In the genomic region with DNA sequence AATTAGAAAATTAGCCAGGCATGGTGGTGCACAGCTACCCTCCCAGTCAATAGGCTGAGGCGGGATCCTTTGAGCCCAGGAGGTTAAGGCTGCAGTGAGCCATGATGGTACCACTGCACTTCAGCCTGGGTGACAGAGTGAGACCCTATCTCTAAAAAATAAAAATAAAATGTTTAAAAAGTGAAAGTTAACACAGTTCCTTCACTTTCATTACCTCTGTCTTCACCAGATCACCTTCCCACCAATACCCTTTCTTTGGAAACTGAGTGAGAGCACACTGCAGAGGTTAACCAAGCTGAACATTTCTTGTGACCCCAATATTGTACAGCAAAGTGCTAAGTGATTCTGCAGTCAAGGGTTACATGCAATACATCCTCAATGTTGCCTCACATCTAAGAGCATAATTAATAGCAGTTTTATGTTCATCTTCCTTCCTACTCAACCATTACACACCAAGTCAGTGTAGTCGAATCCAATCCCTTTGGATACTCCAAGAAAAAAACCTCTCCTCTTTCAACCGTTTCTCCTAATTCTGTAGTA, we compare ENCODE assay signal across 17 cellular contexts. TPM values are rescaled to one million over a fixed set of nuclear protein-coding genes. Genes with fewer than 3 reads are reported as not detected.
A peak's percentile ranks its signal among the peaks of the same experiment; 100 is the strongest.
DNase-seq lines count a peak whose midpoint lies in the region; ATAC-seq, FAIRE-seq and TF ChIP-seq lines count a peak whose summit lies in the region.
"Had no signal": no experiment of that assay in that cellular context is flagged by ENCODE, and none has a peak within 500 bp of the region (broad histone marks: within the 10 kb centered on the region; RNA-seq: fewer than 3 reads in every experiment).

No MANE protein-coding gene starts in this region.

- H3K79me1 ChIP-seq in neuronal stem cell (ENCODE audit: low read depth, low read length) = no peaks in the 10 kb centered on the region

- TF ChIP-seq CTCF in spleen (IDR thresholded peaks at IDR 0.05 in 8 of 11, conservative IDR thresholded peaks at IDR 0.05 in 3 of 11) = no peak

- H3K4ac ChIP-seq in neuronal stem cell (ENCODE audit: low read length) = no peak overlapping the region

- no peak overlapping the region for H3K9ac ChIP-seq in neuronal stem cell (ENCODE audit: low read depth, low read length, poor library complexity)

- peak overlapping the region; percentile 70 for H3K4me3 Mint-ChIP-seq in T-helper 1 cell treated with Interleukin-12 subunit alpha and Interleukin-12 subunit beta and Interleukin-4 antibody, amounts not matched to agents 30 μg/mL and 1 μg/mL, for 36 hours
- H3K4me3 Mint-ChIP-seq in T-helper 17 cell (peak overlapping the region; percentile 0), immature natural killer cell (peak overlapping the region; percentile 83 to 91 (median 88))

- H3K36me3 Mint-ChIP-seq in T-helper 1 cell treated with Interleukin-12 subunit alpha and Interleukin-12 subunit beta and Interleukin-4 antibody, amounts not matched to agents 30 μg/mL and 1 μg/mL, for 36 hours (ENCODE audit: low read depth) = peaks cover 1% of the 10 kb centered on the region
- H3K36me3 Mint-ChIP-seq in T-helper 17 cell (ENCODE audit: low read depth) = peaks cover 3% of the 10 kb centered on the region
- no peaks in the 10 kb centered on the region for H3K36me3 Mint-ChIP-seq in immature natural killer cell

- no peak overlapping the region for H3K23ac ChIP-seq in neuronal stem cell (ENCODE audit: low read depth, low read length, poor library complexity)

- H4K8ac ChIP-seq in neuronal stem cell (ENCODE audit: low read depth, low read length) = no peak overlapping the region

- no peak overlapping the region for H2BK12ac ChIP-seq in neuronal stem cell (ENCODE audit: low read length)

- H2AFZ ChIP-seq in neuronal stem cell (ENCODE audit: low read length) = no peak overlapping the region

- H2AK5ac ChIP-seq in neuronal stem cell (ENCODE audit: low read depth, low read length) = no peak overlapping the region

- peaks cover 42% of the 10 kb centered on the region for H3K27me3 Mint-ChIP-seq in T-helper 1 cell treated with Interleukin-12 subunit alpha and Interleukin-12 subunit beta and Interleukin-4 antibody, amounts not matched to agents 30 μg/mL and 1 μg/mL, for 36 hours (ENCODE audit: low read depth)
- peaks cover 16% of the 10 kb centered on the region for H3K27me3 Mint-ChIP-seq in T-helper 17 cell
- H3K27me3 Mint-ChIP-seq in immature natural killer cell (ENCODE audit: low read depth in 3 of 3) = peaks cover 7 to 14% (median 7%) of the 10 kb centered on the region in 3 donors

- H3K27ac ChIP-seq in spleen = peak overlapping the region in 5 of 8 donors; percentile 89 to 95 (median 92)
- H3K27ac ChIP-seq in neuronal stem cell (replicated peaks; ENCODE audit: low read length) = no peak overlapping the region

- H2BK5ac ChIP-seq in neuronal stem cell (ENCODE audit: low read length) = no peak overlapping the region

- H3K36me3 ChIP-seq in spleen (no peaks in the 10 kb centered on the region), neuronal stem cell (replicated peaks in 1 of 2; ENCODE audit: control insufficient read depth in 2 of 2, insufficient read depth in 2 of 2, low read length in 2 of 2) (no peaks in the 10 kb centered on the region)
- H3K36me3 ChIP-seq: sigmoid colon, transverse colon had no signal

- 56 to 72% (median 57%) methylated on average over 3 of the region's 3 CpGs for WGBS in spleen, 5 donors
- no CpG with 5 or more reads among the region's 3 CpGs for WGBS in neuronal stem cell (ENCODE audit: extremely low coverage in 2 of 2, insufficient read length in 2 of 2, insufficient replicate concordance in 1 of 2), 2 donors

- H4K91ac ChIP-seq in neuronal stem cell (ENCODE audit: low read depth, low read length, poor library complexity) = no peak overlapping the region

- DNase-seq in T-helper 1 cell = no peak
- no peak for DNase-seq in T-helper 17 cell
- DNase-seq in immature natural killer cell = peak in 1 of 3 donors; percentile 12
- DNase-seq in spleen = no peak
- DNase-seq in frontal cortex (ENCODE audit: low spot score in 2 of 2) = no peak
- DNase-seq in NCI-H128 (lab: John Stamatoyannopoulos, UW; ENCODE audit: unreplicated experiment) = no peak
- no peak for DNase-seq in neuronal stem cell (ENCODE audit: low spot score)
- DNase-seq: activated CD8-positive, alpha-beta T cell treated with anti-CD3 and anti-CD28 coated beads for 36 hours; cortex of kidney; NCI-H1417; NCI-H524 treated with DMSO at 0.1 percent for 48 hours; RPMI8226; sigmoid colon; transverse colon had no signal

- intact Hi-C loops in spleen (cut with DNase I; ENCODE audit: low total_unique reads) = no loop called here

- H3K9me3 Mint-ChIP-seq in T-helper 1 cell treated with Interleukin-12 subunit alpha and Interleukin-12 subunit beta and Interleukin-4 antibody, amounts not matched to agents 30 μg/mL and 1 μg/mL, for 36 hours = no peaks in the 10 kb centered on the region
- H3K9me3 Mint-ChIP-seq in immature natural killer cell = no peaks in the 10 kb centered on the region
- H3K9me3 Mint-ChIP-seq: activated CD8-positive, alpha-beta T cell treated with anti-CD3 and anti-CD28 coated beads for 36 hours had no signal

- ATAC-seq in T-helper 17 cell = no peak
- ATAC-seq: activated CD8-positive, alpha-beta T cell treated with anti-CD3 and anti-CD28 coated beads for 36 hours had no signal

- H2BK15ac ChIP-seq in neuronal stem cell (ENCODE audit: low read length) = no peak overlapping the region

- H3K9me3 ChIP-seq in T-helper 17 cell (ENCODE audit: control insufficient read depth, low read length, poor library complexity, severe bottlenecking) (no peaks in the 10 kb centered on the region), spleen (no peaks in the 10 kb centered on the region), neuronal stem cell (replicated peaks in 1 of 2; ENCODE audit: control insufficient read depth in 2 of 2, insufficient read depth in 1 of 2, low read depth in 1 of 2, low read length in 2 of 2) (peaks cover 0 to 5% of the 10 kb centered on the region in 2 donors)
- H3K9me3 ChIP-seq: sigmoid colon, transverse colon had no signal

- H3K14ac ChIP-seq in neuronal stem cell (ENCODE audit: low read length) = no peak overlapping the region

- peaks cover 0 to 50% (median 26%) of the 10 kb centered on the region in 6 donors for H3K4me1 ChIP-seq in spleen
- H3K4me1 ChIP-seq in neuronal stem cell (ENCODE audit: control insufficient read depth in 2 of 2, insufficient read depth in 1 of 2, low read depth in 1 of 2, low read length in 2 of 2) = no peaks in the 10 kb centered on the region

- H3K4me3 ChIP-seq in spleen (peak overlapping the region in 2 of 8 donors; percentile 1 to 89), neuronal stem cell (ENCODE audit: low read length in 2 of 2) (no peak overlapping the region)

- no peak overlapping the region for H3K18ac ChIP-seq in neuronal stem cell (ENCODE audit: low read length)

- no peak for TF ChIP-seq POLR2A in spleen (IDR thresholded peaks at IDR 0.05)

- no peak overlapping the region for H3K4me2 ChIP-seq in neuronal stem cell (ENCODE audit: insufficient read depth, low read length, poor library complexity, severe bottlenecking)

- peaks cover 0 to 19% (median 0%) of the 10 kb centered on the region in 7 donors for H3K27me3 ChIP-seq in spleen (replicated peaks in 1 of 7)
- H3K27me3 ChIP-seq in neuronal stem cell (ENCODE audit: control insufficient read depth in 3 of 3, insufficient read depth in 3 of 3, low read depth in 1 of 3, low read length in 3 of 3) = peaks cover 13 to 62% (median 33%) of the 10 kb centered on the region in 3 experiments
- H3K27me3 ChIP-seq: sigmoid colon, transverse colon had no signal

- H2BK120ac ChIP-seq in neuronal stem cell (ENCODE audit: low read depth, low read length) = no peak overlapping the region

- peaks cover 12% of the 10 kb centered on the region for H3K4me1 Mint-ChIP-seq in T-helper 1 cell treated with Interleukin-12 subunit alpha and Interleukin-12 subunit beta and Interleukin-4 antibody, amounts not matched to agents 30 μg/mL and 1 μg/mL, for 36 hours (ENCODE audit: low read depth)
- H3K4me1 Mint-ChIP-seq in T-helper 17 cell = no peaks in the 10 kb centered on the region
- peaks cover 38 to 43% of the 10 kb centered on the region in 2 donors for H3K4me1 Mint-ChIP-seq in immature natural killer cell

- H3K27ac Mint-ChIP-seq in T-helper 1 cell treated with Interleukin-12 subunit alpha and Interleukin-12 subunit beta and Interleukin-4 antibody, amounts not matched to agents 30 μg/mL and 1 μg/mL, for 36 hours = no peak overlapping the region
- H3K27ac Mint-ChIP-seq in T-helper 17 cell (no peak overlapping the region), immature natural killer cell (peak overlapping the region; percentile 80 to 92 (median 88))
- H3K27ac Mint-ChIP-seq: activated CD8-positive, alpha-beta T cell treated with anti-CD3 and anti-CD28 coated beads for 36 hours had no signal

- FAIRE-seq in frontal cortex (lab: Jason Lieb, UNC) = no peak
- FAIRE-seq: A204.1, HTR-8/SVneo had no signal

RNA-seq across cellular contexts. Expression of a gene that starts 1.7 kb away (rescaled TPM):
- total RNA-seq in T-helper 17 cell (under 1 TPM; 0.18 to 0.80 TPM), spleen (10 to 100 TPM; 11.4 to 21.0 (median 13.4) TPM), frontal cortex (34.2 TPM)
- polyA plus RNA-seq in immature natural killer cell (1 to 10 TPM; 3.9 to 6.7 (median 4.1) TPM), spleen (1 to 10 TPM; 1.1 to 3.3 (median 2.1) TPM)
- polyA plus RNA-seq in neuronal stem cell (2013, experiment 1 of 2) = 0.20 TPM
- 0.24 TPM for polyA plus RNA-seq in neuronal stem cell (2013, experiment 2 of 2)
- total RNA-seq: activated CD8-positive, alpha-beta T cell treated with anti-CD3 and anti-CD28 coated beads for 36 hours had no signal

Comparison
In these comparisons a context has a peak if more than half of its experiments do, and no peak if none do; other contexts are left out.
1. H3K27ac Mint-ChIP-seq: peak in immature natural killer cell (6 of 6); none in T-helper 1 cell treated with Interleukin-12 subunit alpha and Interleukin-12 subunit beta and Interleukin-4 antibody, amounts not matched to agents 30 μg/mL and 1 μg/mL, for 36 hours (single experiment) and T-helper 17 cell (single experiment).
2. H3K4me3 Mint-ChIP-seq: peak in every context shown above with its lines; median percentile 88 in immature natural killer cell; 70 in T-helper 1 cell treated with Interleukin-12 subunit alpha and Interleukin-12 subunit beta and Interleukin-4 antibody, amounts not matched to agents 30 μg/mL and 1 μg/mL, for 36 hours; 0 in T-helper 17 cell.
3. RNA of a gene that starts 1.7 kb away (total RNA-seq): 34.2 TPM in frontal cortex (single experiment) and 11.4 to 21.0 TPM in spleen; 0.18 to 0.80 TPM in T-helper 17 cell; every median in the first group is over 4 times any median in the second.